Comparison of ENCODE assay signal across 15 cellular contexts in the genomic region with DNA sequence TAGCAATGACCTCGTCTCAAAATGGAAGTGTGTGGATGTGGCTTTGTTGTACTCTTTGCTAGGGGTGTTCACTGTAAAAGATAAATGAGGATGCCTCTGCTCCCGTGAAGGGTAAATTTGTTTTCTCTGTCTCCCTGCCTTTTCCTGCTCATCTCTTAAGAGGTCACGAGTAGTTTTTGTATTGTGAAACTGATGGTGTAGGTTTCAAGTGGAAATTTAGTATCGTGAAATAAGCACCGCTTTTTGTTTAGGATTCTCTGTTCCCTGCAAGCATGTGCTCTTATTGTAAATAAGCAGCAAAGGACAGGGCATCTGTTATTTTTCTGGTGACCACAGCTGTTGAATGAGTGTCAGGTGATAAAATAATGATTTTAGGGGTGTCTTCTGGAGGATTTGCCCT.
DNase-seq lines count a peak whose midpoint lies in the region; ATAC-seq and TF ChIP-seq lines count a peak whose summit lies in the region.
"Had no signal": no experiment of that assay in that cellular context is flagged by ENCODE, and none has a peak within 500 bp of the region (broad histone marks: within the 10 kb centered on the region; RNA-seq: fewer than 3 reads in every experiment).

No MANE protein-coding gene starts in this region.

- ATAC-seq in GM23338 (no peak), GM21825 (IDR thresholded peaks at IDR 0.05; ENCODE audit: unreplicated experiment) (no peak), HG03432 (IDR thresholded peaks at IDR 0.05; ENCODE audit: unreplicated experiment) (no peak)
- ATAC-seq: Panc1 had no signal

- H3K18ac ChIP-seq in neuronal stem cell (ENCODE audit: low read length): no peak overlapping the region

- H2BK12ac ChIP-seq in neuronal stem cell (ENCODE audit: low read length): no peak overlapping the region

- H3K79me2 ChIP-seq in GM23338 (replicated peaks; ENCODE audit: insufficient read depth): no peaks in the 10 kb centered on the region

- no peak overlapping the region for H3K14ac ChIP-seq in neuronal stem cell (ENCODE audit: low read length)

- intact Hi-C loops in activated T-helper 2 cell treated with anti-CD3 and anti-CD28 coated beads, Interferon-gamma antibody, Interleukin-2, Interleukin-4, amounts not matched to agents 10 μg/mL and 5 μg/mL and 100 μg/mL, durations not matched to agents 14 hours and 24 hours and 36 hours (cut with micrococcal nuclease): loop anchor here (1.0 to 5.0 kb wide), 2 partner anchors 151 to 611 kb away; no protein-coding TSS in a partner anchor

- H2BK5ac ChIP-seq in neuronal stem cell (ENCODE audit: low read length): no peak overlapping the region

- H3K4ac ChIP-seq in neuronal stem cell (ENCODE audit: low read length): no peak overlapping the region

- H4K8ac ChIP-seq in neuronal stem cell (ENCODE audit: low read depth, low read length): no peak overlapping the region

- no CpG with 5 or more reads among the region's 5 CpGs for whole genome bisulfite sequencing in neuronal stem cell (ENCODE audit: extremely low coverage in 2 of 2, insufficient read length in 2 of 2, insufficient replicate concordance in 1 of 2), 2 donors

- no peak overlapping the region for H3K4me2 ChIP-seq in GM23338
- no peak overlapping the region for H3K4me2 ChIP-seq in neuronal stem cell (ENCODE audit: insufficient read depth, low read length, poor library complexity, severe bottlenecking)

- H3K9me2 ChIP-seq in GM23338 (ENCODE audit: insufficient read depth): no peaks in the 10 kb centered on the region

- H3K4me3 Mint-ChIP-seq in GM23338: no peak overlapping the region
- H3K4me3 Mint-ChIP-seq in activated T-helper 2 cell treated with anti-CD3 and anti-CD28 coated beads, Interferon-gamma antibody, Interleukin-2, Interleukin-4, amounts not matched to agents 10 μg/mL and 5 μg/mL and 100 μg/mL, durations not matched to agents 14 hours and 24 hours and 36 hours (ENCODE audit: low read depth): no peak overlapping the region
- H3K4me3 Mint-ChIP-seq: neural crest cell had no signal

- H3K36me3 Mint-ChIP-seq in GM23338 (ENCODE audit: low read depth): no peaks in the 10 kb centered on the region
- H3K36me3 Mint-ChIP-seq in activated T-helper 2 cell treated with anti-CD3 and anti-CD28 coated beads, Interferon-gamma antibody, Interleukin-2, Interleukin-4, amounts not matched to agents 10 μg/mL and 5 μg/mL and 100 μg/mL, durations not matched to agents 14 hours and 24 hours and 36 hours (ENCODE audit: low read depth): no peaks in the 10 kb centered on the region
- H3K36me3 Mint-ChIP-seq: CD4-positive, CD25-positive, alpha-beta regulatory T cell had no signal

- H3K23ac ChIP-seq in neuronal stem cell (ENCODE audit: low read depth, low read length, poor library complexity): no peak overlapping the region

- H3K4me1 ChIP-seq in GM23338 (ENCODE audit: insufficient read depth) (no peaks in the 10 kb centered on the region), neuronal stem cell (ENCODE audit: control insufficient read depth in 2 of 2, insufficient read depth in 1 of 2, low read depth in 1 of 2, low read length in 2 of 2) (peaks cover 2 to 12% of the 10 kb centered on the region in 2 donors)

- H4K20me1 ChIP-seq in GM23338 (replicated peaks; ENCODE audit: insufficient read depth): no peaks in the 10 kb centered on the region

- no peaks in the 10 kb centered on the region for H3K9me3 Mint-ChIP-seq in GM23338
- no peaks in the 10 kb centered on the region for H3K9me3 Mint-ChIP-seq in activated T-helper 2 cell treated with anti-CD3 and anti-CD28 coated beads, Interferon-gamma antibody, Interleukin-2, Interleukin-4, amounts not matched to agents 10 μg/mL and 5 μg/mL and 100 μg/mL, durations not matched to agents 14 hours and 24 hours and 36 hours
- H3K9me3 Mint-ChIP-seq: neural crest cell had no signal

- H3K4me3 ChIP-seq in GM23338: no peak overlapping the region
- no peak overlapping the region for H3K4me3 ChIP-seq in neuronal stem cell (ENCODE audit: low read length in 2 of 2)

- no peaks in the 10 kb centered on the region for H3K79me1 ChIP-seq in neuronal stem cell (ENCODE audit: low read depth, low read length)

- no peak overlapping the region for H2AFZ ChIP-seq in GM23338
- H2AFZ ChIP-seq in neuronal stem cell (ENCODE audit: low read length): peak overlapping the region; percentile 75

- H2AK5ac ChIP-seq in neuronal stem cell (ENCODE audit: low read depth, low read length): no peak overlapping the region

- DNase-seq in GM23338 (ENCODE audit: low spot score): no peak
- peak; percentile 27 for DNase-seq in NCI-H748 treated with DMSO at 0.1 percent for 48 hours (lab: John Stamatoyannopoulos, UW)
- peak; percentile 0 for DNase-seq in cerebellum (ENCODE audit: low spot score)
- DNase-seq in neuronal stem cell (ENCODE audit: low spot score): no peak
- DNase-seq in central memory CD4-positive, alpha-beta T cell: no peak
- DNase-seq in activated T-helper 2 cell treated with anti-CD3 and anti-CD28 coated beads, Interferon-gamma antibody, Interleukin-2, Interleukin-4, amounts not matched to agents 10 μg/mL and 5 μg/mL and 100 μg/mL, durations not matched to agents 14 hours and 24 hours and 36 hours (ENCODE audit: low spot score): no peak
- DNase-seq: activated T-cell treated with anti-CD3 and anti-CD28 coated beads for 4 hours; NCI-H1436 treated with DMSO at 0.1 percent for 48 hours; stimulated activated CD4-positive, alpha-beta T cell treated with anti-CD3 and anti-CD28 coated beads, Interleukin-15, amount 100 ng/mL, for 24 hours; T1000 had no signal

- no peak for TF ChIP-seq CTCF in GM23338 (conservative IDR thresholded peaks at IDR 0.05; ENCODE audit: low read depth in 2 of 2)

- peak overlapping the region; percentile 80 for H3K27ac Mint-ChIP-seq in GM23338
- no peak overlapping the region for H3K27ac Mint-ChIP-seq in activated T-helper 2 cell treated with anti-CD3 and anti-CD28 coated beads, Interferon-gamma antibody, Interleukin-2, Interleukin-4, amounts not matched to agents 10 μg/mL and 5 μg/mL and 100 μg/mL, durations not matched to agents 14 hours and 24 hours and 36 hours
- H3K27ac Mint-ChIP-seq: CD4-positive, CD25-positive, alpha-beta regulatory T cell had no signal

- H3K36me3 ChIP-seq in GM23338 (ENCODE audit: insufficient read depth) (no peaks in the 10 kb centered on the region), neuronal stem cell (replicated peaks in 1 of 2; ENCODE audit: control insufficient read depth in 2 of 2, insufficient read depth in 2 of 2, low read length in 2 of 2) (no peaks in the 10 kb centered on the region)

- peaks cover 2% of the 10 kb centered on the region for H3K27me3 Mint-ChIP-seq in GM23338 (ENCODE audit: insufficient read depth, low read depth, poor library complexity)
- H3K27me3 Mint-ChIP-seq in activated T-helper 2 cell treated with anti-CD3 and anti-CD28 coated beads, Interferon-gamma antibody, Interleukin-2, Interleukin-4, amounts not matched to agents 10 μg/mL and 5 μg/mL and 100 μg/mL, durations not matched to agents 14 hours and 24 hours and 36 hours (ENCODE audit: low read depth): no peaks in the 10 kb centered on the region
- H3K27me3 Mint-ChIP-seq: CD4-positive, CD25-positive, alpha-beta regulatory T cell had no signal

- no peak overlapping the region for H3K9ac ChIP-seq in neuronal stem cell (ENCODE audit: low read depth, low read length, poor library complexity)

- H3K27ac ChIP-seq in GM23338 (ENCODE audit: low read depth) (no peak overlapping the region), neuronal stem cell (replicated peaks; ENCODE audit: low read length) (no peak overlapping the region)

- H3K4me1 Mint-ChIP-seq in GM23338: peaks cover 16% of the 10 kb centered on the region
- peaks cover 4% of the 10 kb centered on the region for H3K4me1 Mint-ChIP-seq in activated T-helper 2 cell treated with anti-CD3 and anti-CD28 coated beads, Interferon-gamma antibody, Interleukin-2, Interleukin-4, amounts not matched to agents 10 μg/mL and 5 μg/mL and 100 μg/mL, durations not matched to agents 14 hours and 24 hours and 36 hours (ENCODE audit: low read depth)

- H4K91ac ChIP-seq in neuronal stem cell (ENCODE audit: low read depth, low read length, poor library complexity): no peak overlapping the region

- H2BK15ac ChIP-seq in neuronal stem cell (ENCODE audit: low read length): no peak overlapping the region

- no peak overlapping the region for H2BK120ac ChIP-seq in neuronal stem cell (ENCODE audit: low read depth, low read length)

- no peaks in the 10 kb centered on the region for H3K27me3 ChIP-seq in GM23338 (ENCODE audit: insufficient read depth)
- H3K27me3 ChIP-seq in neuronal stem cell (ENCODE audit: control insufficient read depth in 3 of 3, insufficient read depth in 3 of 3, low read depth in 1 of 3, low read length in 3 of 3): no peaks in the 10 kb centered on the region

- no peaks in the 10 kb centered on the region for H3F3A ChIP-seq in GM23338 (replicated peaks; ENCODE audit: low read depth)

- H3K9me3 ChIP-seq in neuronal stem cell (replicated peaks in 1 of 2; ENCODE audit: control insufficient read depth in 2 of 2, insufficient read depth in 1 of 2, low read depth in 1 of 2, low read length in 2 of 2): no peaks in the 10 kb centered on the region

TF ChIP-seq in GM23338, 12 proteins besides CTCF, POLR2A, EP300 and RAD21 (continues in another document):
- TF ChIP-seq ZNF331 (CRISPR knock-in tag; IDR thresholded peaks at IDR 0.05; ENCODE audit: low read depth) (no peak), EZH2phosphoT487 (IDR thresholded peaks at IDR 0.05; ENCODE audit: unreplicated experiment) (no peak), EZH2 (IDR thresholded peaks at IDR 0.05; ENCODE audit: low read depth, unreplicated experiment) (no peak)

Comparison
In these comparisons a context has a peak if more than half of its experiments do, and no peak if none do; other contexts are left out.
1. DNase-seq: peak in NCI-H748 treated with DMSO at 0.1 percent for 48 hours (single experiment) and cerebellum (single experiment); none in GM23338 (single experiment), neuronal stem cell (single experiment), central memory CD4-positive, alpha-beta T cell (single experiment) and activated T-helper 2 cell treated with anti-CD3 and anti-CD28 coated beads, Interferon-gamma antibody, Interleukin-2, Interleukin-4, amounts not matched to agents 10 μg/mL and 5 μg/mL and 100 μg/mL, durations not matched to agents 14 hours and 24 hours and 36 hours (single experiment).